Comparison of ENCODE assay signal across 8 cellular contexts in the genomic region with DNA sequence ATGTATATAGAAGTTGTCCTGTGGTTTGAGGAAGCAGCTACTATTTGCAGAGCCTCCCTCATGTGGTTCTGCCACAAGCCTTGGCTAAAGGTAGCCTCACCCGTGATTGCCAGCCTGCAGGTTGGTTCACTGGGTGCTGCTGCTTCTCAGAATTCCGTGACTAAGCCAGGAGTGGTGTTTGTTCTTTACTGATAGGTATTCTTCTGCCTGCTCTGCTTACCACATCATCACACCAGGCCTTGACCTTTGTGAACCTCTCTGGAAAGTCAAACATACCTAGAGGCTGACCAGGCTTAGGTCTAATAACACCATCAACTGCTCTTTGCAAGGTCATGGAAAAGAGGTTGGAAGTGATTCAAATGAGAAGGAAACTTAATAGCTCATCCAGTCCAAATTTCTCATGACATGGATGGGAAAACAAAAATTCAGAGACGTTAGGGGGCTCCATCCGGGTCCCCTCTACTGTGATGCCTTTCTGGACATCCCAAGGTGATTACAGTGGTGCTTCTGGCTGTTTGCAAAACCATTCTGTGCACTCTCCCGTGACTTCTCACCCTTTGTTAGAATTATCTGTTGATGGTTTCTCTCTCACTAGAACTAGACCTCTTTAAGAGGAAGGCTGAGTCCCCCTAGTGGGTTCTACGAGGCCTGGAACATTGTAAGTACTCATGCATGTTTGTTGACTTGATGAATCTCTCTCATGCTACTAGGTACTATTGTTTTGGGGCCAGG. TPM values are rescaled to one million over a fixed set of nuclear protein-coding genes. Genes with fewer than 3 reads are reported as not detected.
DNase-seq lines count a peak whose midpoint lies in the region; ATAC-seq, FAIRE-seq and TF ChIP-seq lines count a peak whose summit lies in the region.

No MANE protein-coding gene starts in this region.

- POLR2A ChIA-PET in A673 (lab: Charles Lee; ENCODE audit: low non-redundant PET) (no interaction called here), PC-3 (lab: Charles Lee; ENCODE audit: unreplicated experiment) (interaction anchor here (0.6 kb wide), 1 partner anchor 221 kb away, joined by 3 read pairs; no protein-coding TSS in a partner anchor)

- peak overlapping the region; percentile 49 for H3K4me2 ChIP-seq in PC-3 (ENCODE audit: low read length)

- BruUV-seq in A673 (replicated peaks; lab: Mats Ljungman, UMichigan) (no TSS peak), PC-3 (replicated peaks; lab: Mats Ljungman, UMichigan) (no TSS peak)

- ATAC-seq in PC-3: peak; percentile 98
- no peak for ATAC-seq in HG02798 (IDR thresholded peaks at IDR 0.05; ENCODE audit: poor library complexity, unreplicated experiment)

- no peak for TF ChIP-seq POLR2A in GM12891 (IDR thresholded peaks at IDR 0.05; ENCODE audit: low read depth, low read length)
- no peak for TF ChIP-seq POLR2A in spleen (IDR thresholded peaks at IDR 0.05)

- H3K4me1 ChIP-seq in A673 (ENCODE audit: insufficient read depth, low read length, poor library complexity, severe bottlenecking): no peaks in the 10 kb centered on the region
- H3K4me1 ChIP-seq in PC-3 (ENCODE audit: insufficient read depth, low read length): peaks cover 27% of the 10 kb centered on the region
- peaks cover 0 to 2% (median 0%) of the 10 kb centered on the region in 6 donors for H3K4me1 ChIP-seq in spleen

- no peaks in the 10 kb centered on the region for H3F3A ChIP-seq in PC-3 (ENCODE audit: low read length, unreplicated experiment)

- H3K9me3 ChIP-seq in A673 (ENCODE audit: low read depth, low read length, poor library complexity, severe bottlenecking) (no peaks in the 10 kb centered on the region), PC-3 (ENCODE audit: low read length) (no peaks in the 10 kb centered on the region), spleen (peaks cover under 1 to 13% (median 6%) of the 10 kb centered on the region in 8 donors), MG63 (peaks cover 9% of the 10 kb centered on the region)

- no peaks in the 10 kb centered on the region for H3K9me2 ChIP-seq in PC-3 (replicated peaks; ENCODE audit: low read length)

- WGBS in spleen, 5 donors: 63 to 78% (median 70%) methylated on average over 6 of the region's 6 CpGs

- no peaks in the 10 kb centered on the region for H3K36me3 ChIP-seq in A673 (ENCODE audit: insufficient read depth, low read length, poor library complexity, severe bottlenecking)
- H3K36me3 ChIP-seq in PC-3 (ENCODE audit: low read depth, low read length): no peaks in the 10 kb centered on the region
- peaks cover 0 to 11% (median 0%) of the 10 kb centered on the region in 6 donors for H3K36me3 ChIP-seq in spleen
- H3K36me3 ChIP-seq in MG63: peaks cover 52% of the 10 kb centered on the region

- FAIRE-seq in GM12891 (lab: Jason Lieb, UNC): peak; percentile 60

- H3K27me3 ChIP-seq in A673 (replicated peaks; ENCODE audit: insufficient read depth, low read depth, low read length, poor library complexity): no peaks in the 10 kb centered on the region
- no peaks in the 10 kb centered on the region for H3K27me3 ChIP-seq in PC-3 (ENCODE audit: low read length)
- peaks cover 0 to 5% (median 0%) of the 10 kb centered on the region in 7 donors for H3K27me3 ChIP-seq in spleen (replicated peaks in 1 of 7)
- no peaks in the 10 kb centered on the region for H3K27me3 ChIP-seq in MG63

- H3K4me3 ChIP-seq in A673 (ENCODE audit: low read depth, low read length, poor library complexity, severe bottlenecking): no peak overlapping the region
- H3K4me3 ChIP-seq in PC-3 (ENCODE audit: low read length): no peak overlapping the region
- no peak overlapping the region for H3K4me3 ChIP-seq in foreskin fibroblast (ENCODE audit: low read depth in 1 of 2, low read length in 2 of 2)
- H3K4me3 ChIP-seq in spleen: no peak overlapping the region
- no peak overlapping the region for H3K4me3 ChIP-seq in MG63

- H3K9ac ChIP-seq in PC-3 (ENCODE audit: low read length): 0 out of 2 replicates have a peak overlapping the region, but pooled peaks have one; percentile 2

- no peak overlapping the region for H3K27ac ChIP-seq in A673 (ENCODE audit: low read depth, low read length, poor library complexity, severe bottlenecking)
- peak overlapping the region; percentile 65 for H3K27ac ChIP-seq in PC-3 (ENCODE audit: low read length)
- H3K27ac ChIP-seq in spleen: no peak overlapping the region
- no peak overlapping the region for H3K27ac ChIP-seq in substantia nigra (ENCODE audit: low read depth, low read length, poor library complexity, severe bottlenecking)

- CTCF ChIA-PET in A673 (lab: Charles Lee): interaction anchor here (0.6 kb wide), 2 partner anchors 60 to 685 kb away, joined by 3 to 13 read pairs; no protein-coding TSS in a partner anchor
- CTCF ChIA-PET in PC-3 (lab: Charles Lee): interaction anchor here (0.6 to 1.4 kb wide), 5 partner anchors 8 to 573 kb away, joined by 3 to 7 read pairs (median 4); a partner anchor contains a TSS

- no peaks in the 10 kb centered on the region for H4K20me1 ChIP-seq in PC-3 (ENCODE audit: low read length)

- no peak overlapping the region for H2AFZ ChIP-seq in PC-3 (ENCODE audit: low read length)

- peak; percentile 59 for TF ChIP-seq CTCF in A673 (conservative IDR thresholded peaks at IDR 0.05; ENCODE audit: low read depth, low read length)
- TF ChIP-seq CTCF in PC-3 (conservative IDR thresholded peaks at IDR 0.05; ENCODE audit: low read depth, low read length): peak; percentile 55
- peak; percentile 52 for TF ChIP-seq CTCF in foreskin fibroblast (IDR thresholded peaks at IDR 0.05; ENCODE audit: low read depth, low read length)
- no peak for TF ChIP-seq CTCF in spleen (IDR thresholded peaks at IDR 0.05 in 8 of 11, conservative IDR thresholded peaks at IDR 0.05 in 3 of 11)

- no peaks in the 10 kb centered on the region for H3K79me2 ChIP-seq in PC-3 (ENCODE audit: low read length)

- DNase-seq in A673 (ENCODE audit: low spot score): peak; percentile 60
- DNase-seq in GM12891 (ENCODE audit: insufficient read length, low spot score): no peak
- DNase-seq in PC-3: peak; percentile 97
- DNase-seq in foreskin fibroblast: peak in 1 of 2 donors; percentile 60
- no peak for DNase-seq in spleen
- no peak for DNase-seq in MG63
- DNase-seq in substantia nigra (lab: John Stamatoyannopoulos, UW): no peak

- intact Hi-C loops in A673 (cut with micrococcal nuclease; ENCODE audit: unreplicated experiment) (loop anchor here (5.0 kb wide), 1 partner anchor 62 kb away; no protein-coding TSS in a partner anchor), PC-3 (cut with micrococcal nuclease) (loop anchor here (1.0 kb wide), 1 partner anchor 37 kb away; no protein-coding TSS in a partner anchor), spleen (cut with DNase I; ENCODE audit: low total_unique reads) (no loop called here)

TF ChIP-seq in GM12891, 5 proteins besides CTCF, POLR2A, EP300 and RAD21:
- TF ChIP-seq POLR2AphosphoS5 (IDR thresholded peaks at IDR 0.05; ENCODE audit: low read depth, low read length) (no peak), PAX5 (IDR thresholded peaks at IDR 0.05; ENCODE audit: insufficient read depth, low read length, severe bottlenecking) (no peak), POU2F2 (IDR thresholded peaks at IDR 0.05; ENCODE audit: low read depth, low read length) (no peak)

RNA-seq across cellular contexts. Expression of a gene that starts 8.5 kb away (rescaled TPM):
- total RNA-seq in A673 (2021) (1.3 and 1.6 TPM in 2 replicates), PC-3 (2014; rRNA removed) (28.9 and 43.1 TPM in 2 replicates), spleen (10 to 100 TPM in 6 of 7 donors, 1 to 10 TPM in 1; 9.7 to 32.3 (median 15.4) TPM)
- 10.1 TPM for polyA plus RNA-seq in GM12891 (2012; ENCODE audit: low read depth, missing spikeins)
- polyA plus RNA-seq in spleen: 10 to 100 TPM in 1 of 3 donors, 1 to 10 TPM in 2; 5.3 to 10.6 (median 7.0) TPM
- total RNA-seq in MG63 (2014; rRNA removed; shearing (Covaris generic); ENCODE audit: low replicate concordance): 42.3 and 46.9 TPM in 2 replicates

Comparison
In these comparisons a context has a peak if more than half of its experiments do, and no peak if none do; other contexts are left out.
1. DNase-seq: peak in A673 (single experiment) and PC-3 (single experiment); none in GM12891 (single experiment), spleen (single experiment), MG63 (single experiment) and substantia nigra (0 of 49).
2. CTCF ChIP-seq: peak in A673 (single experiment), PC-3 (single experiment) and foreskin fibroblast (single experiment); none in spleen (0 of 11).